10 cellular contexts compared by ENCODE assay signal in genomic region chr14:90523544-90523943, GRCh38.
DNase-seq lines count a peak whose midpoint lies in the region; ATAC-seq and TF ChIP-seq lines count a peak whose summit lies in the region.
"Had no signal": no experiment of that assay in that cellular context is flagged by ENCODE, and none has a peak within 500 bp of the region (broad histone marks: within the 10 kb centered on the region; RNA-seq: fewer than 3 reads in every experiment).

No MANE protein-coding gene starts in this region.

- no peaks in the 10 kb centered on the region for H3K9me3 Mint-ChIP-seq in HFFc6
- H3K9me3 Mint-ChIP-seq in endothelial cell (ENCODE audit: unreplicated experiment) = peaks cover 5% of the 10 kb centered on the region
- H3K9me3 Mint-ChIP-seq: natural killer cell had no signal

- H3K9me3 ChIP-seq in gastroesophageal sphincter (peaks cover 0 to 5% (median 0%) of the 10 kb centered on the region in 3 donors), subcutaneous abdominal adipose tissue (ENCODE audit: control insufficient read depth in 5 of 5, low read length in 5 of 5) (peaks cover 0 to 7% (median 3%) of the 10 kb centered on the region in 5 donors), prostate gland (no peaks in the 10 kb centered on the region)

- TF ChIP-seq EP300 in gastroesophageal sphincter (IDR thresholded peaks at IDR 0.05) = no peak

- H3K9ac ChIP-seq in subcutaneous abdominal adipose tissue (ENCODE audit: low read length in 5 of 5) = no peak overlapping the region

- in situ Hi-C loops in astrocyte of the cerebellum (cut with HindIII; ENCODE audit: low sequenced_read_pairs) = no loop called here

- peaks cover 13% of the 10 kb centered on the region for H3K4me1 Mint-ChIP-seq in HFFc6 (ENCODE audit: low read depth)
- no peaks in the 10 kb centered on the region for H3K4me1 Mint-ChIP-seq in endothelial cell (ENCODE audit: unreplicated experiment)
- H3K4me1 Mint-ChIP-seq: natural killer cell had no signal

- intact Hi-C loops in prostate gland (cut with DNase I) = loop anchor here (2.0 to 5.0 kb wide), 2 partner anchors 126 to 173 kb away; partner anchors contain the start of gene CALM1

- no peak overlapping the region for H3K4me3 ChIP-seq in astrocyte of the cerebellum (ENCODE audit: low read depth, low read length)
- H3K4me3 ChIP-seq in gastroesophageal sphincter = no peak overlapping the region
- no peak overlapping the region for H3K4me3 ChIP-seq in subcutaneous abdominal adipose tissue (ENCODE audit: low read depth in 1 of 5, low read length in 5 of 5)
- H3K4me3 ChIP-seq in prostate gland = no peak overlapping the region

- H3K27me3 Mint-ChIP-seq in HFFc6 (ENCODE audit: insufficient read depth) (peaks cover 5% of the 10 kb centered on the region), endothelial cell (ENCODE audit: unreplicated experiment) (peaks cover 5% of the 10 kb centered on the region)

- WGBS in gastroesophageal sphincter (ENCODE audit: low coverage in 1 of 2), 2 donors = 41% methylated on average over 3 of the region's 8 CpGs; no CpG with 5 or more reads in 1 of the 2 donors
- WGBS in prostate gland = 86% methylated on average over 8 of the region's 8 CpGs

- peak; percentile 23 for DNase-seq in HS-27A (ENCODE audit: low read depth)
- peak; percentile 70 for DNase-seq in astrocyte of the cerebellum (ENCODE audit: low read depth)
- DNase-seq in HFFc6 = no peak
- DNase-seq in endothelial cell (ENCODE audit: low spot score) = no peak
- no peak for DNase-seq in prostate gland (ENCODE audit: low spot score)
- DNase-seq: activated naive CD4-positive, alpha-beta T cell treated with anti-CD3 and anti-CD28 coated beads for 36 hours; natural killer cell had no signal

- H3K36me3 Mint-ChIP-seq in HFFc6 (ENCODE audit: low read depth) (no peaks in the 10 kb centered on the region), endothelial cell (ENCODE audit: low read depth, unreplicated experiment) (peaks cover 4% of the 10 kb centered on the region)
- H3K36me3 Mint-ChIP-seq: natural killer cell had no signal

- ATAC-seq in gastroesophageal sphincter = no peak
- no peak for ATAC-seq in HG03521 (IDR thresholded peaks at IDR 0.05; ENCODE audit: unreplicated experiment)
- ATAC-seq: natural killer cell had no signal

- TF ChIP-seq POLR2A in gastroesophageal sphincter (IDR thresholded peaks at IDR 0.05) (no peak), prostate gland (IDR thresholded peaks at IDR 0.05) (no peak)

- no peak overlapping the region for H3K27ac Mint-ChIP-seq in HFFc6
- H3K27ac Mint-ChIP-seq in endothelial cell (ENCODE audit: unreplicated experiment) = no peak overlapping the region
- H3K27ac Mint-ChIP-seq: activated naive CD4-positive, alpha-beta T cell treated with anti-CD3 and anti-CD28 coated beads for 36 hours; natural killer cell had no signal

- no peaks in the 10 kb centered on the region for H3K27me3 ChIP-seq in gastroesophageal sphincter
- peaks cover 0 to 9% (median 5%) of the 10 kb centered on the region in 5 donors for H3K27me3 ChIP-seq in subcutaneous abdominal adipose tissue (ENCODE audit: control insufficient read depth in 5 of 5, insufficient read depth in 4 of 5, low read length in 5 of 5)
- no peaks in the 10 kb centered on the region for H3K27me3 ChIP-seq in prostate gland (replicated peaks; ENCODE audit: insufficient read depth)

- no peak overlapping the region for H3K4me3 Mint-ChIP-seq in HFFc6
- no peak overlapping the region for H3K4me3 Mint-ChIP-seq in endothelial cell (ENCODE audit: unreplicated experiment)
- H3K4me3 Mint-ChIP-seq: activated naive CD4-positive, alpha-beta T cell treated with anti-CD3 and anti-CD28 coated beads for 36 hours; natural killer cell had no signal

- peak overlapping the region; percentile 60 to 90 (median 87) for H3K27ac ChIP-seq in gastroesophageal sphincter
- H3K27ac ChIP-seq in subcutaneous abdominal adipose tissue (ENCODE audit: low read depth, low read length) = peak overlapping the region; percentile 0
- no peak overlapping the region for H3K27ac ChIP-seq in prostate gland

- TF ChIP-seq CTCF in astrocyte of the cerebellum (IDR thresholded peaks at IDR 0.05; ENCODE audit: low read depth, low read length, missing control alignments) (no peak), gastroesophageal sphincter (IDR thresholded peaks at IDR 0.05) (no peak), HFFc6 (IDR thresholded peaks at IDR 0.05) (no peak), endothelial cell (IDR thresholded peaks at IDR 0.05; ENCODE audit: unreplicated experiment) (no peak), prostate gland (IDR thresholded peaks at IDR 0.05) (no peak)

- H3K36me3 ChIP-seq in gastroesophageal sphincter (no peaks in the 10 kb centered on the region), subcutaneous abdominal adipose tissue (ENCODE audit: control insufficient read depth in 5 of 5, insufficient read depth in 5 of 5, low read length in 5 of 5) (no peaks in the 10 kb centered on the region), prostate gland (no peaks in the 10 kb centered on the region)

- peaks cover 5 to 63% (median 33%) of the 10 kb centered on the region in 3 donors for H3K4me1 ChIP-seq in gastroesophageal sphincter
- H3K4me1 ChIP-seq in subcutaneous abdominal adipose tissue (ENCODE audit: control insufficient read depth in 5 of 5, insufficient read depth in 5 of 5, low read length in 5 of 5) = peaks cover 4 to 60% (median 38%) of the 10 kb centered on the region in 5 donors
- H3K4me1 ChIP-seq in prostate gland (replicated peaks) = peaks cover 20% of the 10 kb centered on the region

Comparison
In these comparisons a context has a peak if more than half of its experiments do, and no peak if none do; other contexts are left out.
1. DNase-seq: peak in HS-27A (single experiment) and astrocyte of the cerebellum (single experiment); none in HFFc6 (single experiment), endothelial cell (single experiment) and prostate gland (single experiment).
2. H3K27ac ChIP-seq: peak in gastroesophageal sphincter (4 of 4) and subcutaneous abdominal adipose tissue (single experiment); none in prostate gland (0 of 2).